Comparison of ENCODE assay signal across 10 cellular contexts in the genomic region with DNA sequence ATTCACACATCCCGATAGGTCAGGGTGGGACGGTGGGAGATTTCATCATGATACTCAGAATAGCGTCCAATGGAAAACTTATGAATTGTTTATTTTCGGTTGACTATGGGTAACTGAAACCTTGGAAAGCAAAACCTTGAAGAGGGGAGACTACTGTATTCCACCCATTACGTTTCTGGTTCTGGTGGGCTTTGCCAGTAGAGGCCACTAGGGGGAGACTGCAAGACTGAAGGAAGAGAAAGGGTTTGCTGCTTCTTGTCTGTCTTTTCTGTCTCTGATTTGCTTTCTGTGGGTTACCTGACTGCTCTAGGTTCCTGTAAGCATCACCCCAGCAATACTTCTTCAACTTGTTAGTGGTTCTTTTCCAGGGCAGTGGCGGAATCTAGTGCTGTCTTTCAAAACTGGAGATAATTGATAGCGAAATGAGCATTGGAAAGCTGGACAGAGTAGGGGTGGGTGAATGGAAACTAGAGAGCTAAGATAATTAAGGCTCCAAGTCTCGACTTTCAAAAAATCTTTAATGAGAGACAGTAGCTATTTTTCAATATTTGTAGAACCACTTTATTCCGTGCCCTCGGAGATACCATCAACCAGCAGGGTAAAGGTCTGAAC. TPM values are rescaled to one million over a fixed set of nuclear protein-coding genes. Genes with fewer than 3 reads are reported as not detected.
DNase-seq lines count a peak whose midpoint lies in the region; ATAC-seq and TF ChIP-seq lines count a peak whose summit lies in the region.
"Had no signal": no experiment of that assay in that cellular context is flagged by ENCODE, and none has a peak within 500 bp of the region (broad histone marks: within the 10 kb centered on the region; RNA-seq: fewer than 3 reads in every experiment).

No MANE protein-coding gene starts in this region.

- peak; percentile 67 for TF ChIP-seq CTCF in neural crest cell (conservative IDR thresholded peaks at IDR 0.05)

- no peak overlapping the region for H3K27ac Mint-ChIP-seq in neural crest cell (ENCODE audit: unreplicated experiment)

- no peaks in the 10 kb centered on the region for H3K36me3 Mint-ChIP-seq in neural crest cell (ENCODE audit: low read depth)

- no peak overlapping the region for H3K4me3 Mint-ChIP-seq in neural crest cell

- H3K27me3 Mint-ChIP-seq in neural crest cell (ENCODE audit: low read depth), result peaks cover 64% of the 10 kb centered on the region

- peak; percentile 86 for ATAC-seq in GM19455 (IDR thresholded peaks at IDR 0.05; ENCODE audit: unreplicated experiment)
- ATAC-seq: mucosa of descending colon had no signal

- peaks cover 5% of the 10 kb centered on the region for H3K9me3 Mint-ChIP-seq in neural crest cell

- peak; percentile 17 for DNase-seq in EH (ENCODE audit: low read depth)
- peak; percentile 21 for DNase-seq in HuH-7.5 (ENCODE audit: low spot score)
- peak; percentile 50 to 61 for DNase-seq in activated T-cell treated with anti-CD3 and anti-CD28 coated beads, Interleukin-2, amount 50 U/mL, for 48 hours
- DNase-seq in neural crest cell (ENCODE audit: low read depth, low spot score), result peak; percentile 42
- DNase-seq in COR-L47 (lab: John Stamatoyannopoulos, UW), result no peak
- no peak for DNase-seq in KG1 (lab: John Stamatoyannopoulos, UW)
- no peak for DNase-seq in occipital lobe (lab: John Stamatoyannopoulos, UW)

- H3K4me1 Mint-ChIP-seq in neural crest cell, result no peaks in the 10 kb centered on the region

RNA-seq across cellular contexts. Expression of gene GRIN3A, which starts 27.0 kb away (rescaled TPM):
- total RNA-seq in neural crest cell (0.20 and 0.35 TPM in 2 replicates), occipital lobe (6.9 TPM)
- total RNA-seq: T-helper 1 cell treated with Interleukin-12 subunit alpha and Interleukin-12 subunit beta and Interleukin-4 antibody, amounts not matched to agents 30 ng/mL and 1 ng/mL, for 36 hours had no signal

Comparison
In these comparisons a context has a peak if more than half of its experiments do, and no peak if none do; other contexts are left out.
1. DNase-seq: peak in EH (single experiment), HuH-7.5 (single experiment), activated T-cell treated with anti-CD3 and anti-CD28 coated beads, Interleukin-2, amount 50 U/mL, for 48 hours (2 of 2) and neural crest cell (single experiment); none in COR-L47 (single experiment), KG1 (single experiment) and occipital lobe (single experiment).